9 cellular contexts compared by ENCODE assay signal in genomic region chr2:111617804-111618576, GRCh38.
A peak's percentile ranks its signal among the peaks of the same experiment; 100 is the strongest.
DNase-seq lines count a peak whose midpoint lies in the region; ATAC-seq and TF ChIP-seq lines count a peak whose summit lies in the region.
"Had no signal": no experiment of that assay in that cellular context is flagged by ENCODE, and none has a peak within 500 bp of the region (broad histone marks: within the 10 kb centered on the region; RNA-seq: fewer than 3 reads in every experiment).

No MANE protein-coding gene starts in this region.

- H3K56ac ChIP-seq in IMR-90 (ENCODE audit: extremely low read depth, insufficient read depth, low read length), result no peak overlapping the region

- H2BK5ac ChIP-seq in IMR-90 (ENCODE audit: low read depth, low read length, poor library complexity, severe bottlenecking), result no peak overlapping the region

- peaks cover 4% of the 10 kb centered on the region for H3K9me1 ChIP-seq in IMR-90 (ENCODE audit: insufficient read depth, low read length)

- no peaks in the 10 kb centered on the region for H3K79me1 ChIP-seq in IMR-90 (ENCODE audit: low read depth in 1 of 2, low read length in 2 of 2)

- no peaks in the 10 kb centered on the region for H3K9me3 Mint-ChIP-seq in dendritic cell treated with granulocyte-macrophage colony-stimulating factor and Interleukin-4, amounts not matched to agents 40 ng/mL and 50 ng/mL, for 4 days
- H3K9me3 Mint-ChIP-seq in natural killer cell, result no peaks in the 10 kb centered on the region

- 0 out of 2 replicates have a peak overlapping the region, but pooled peaks have one; percentile 10 for H2BK120ac ChIP-seq in IMR-90 (ENCODE audit: low read depth, low read length)

- H3K4me2 ChIP-seq in IMR-90 (ENCODE audit: low read depth, low read length), result no peak overlapping the region

- no peak overlapping the region for H3K4me3 Mint-ChIP-seq in dendritic cell treated with granulocyte-macrophage colony-stimulating factor and Interleukin-4, amounts not matched to agents 40 ng/mL and 50 ng/mL, for 4 days
- H3K4me3 Mint-ChIP-seq in natural killer cell, result no peak overlapping the region
- H3K4me3 Mint-ChIP-seq: activated CD8-positive, alpha-beta T cell treated with anti-CD3 and anti-CD28 coated beads, Interleukin-2, amount 10 ng/mL, durations not matched to agents 7 days and 5 days; naive B cell had no signal

- H3K27ac ChIP-seq in IMR-90 (ENCODE audit: insufficient read depth, low read length) (no peak overlapping the region), lower lobe of right lung (peak overlapping the region; percentile 39), upper lobe of left lung (peak overlapping the region; percentile 47 to 79 (median 74))

- no peak overlapping the region for H3K9ac ChIP-seq in IMR-90 (ENCODE audit: low read depth, low read length)

- H3K36me3 ChIP-seq in IMR-90 (ENCODE audit: control insufficient read depth, insufficient read depth, low read length) (no peaks in the 10 kb centered on the region), lower lobe of right lung (no peaks in the 10 kb centered on the region), upper lobe of left lung (no peaks in the 10 kb centered on the region)

- peaks cover 7% of the 10 kb centered on the region; the same call in 1 of the 2 replicates for H3K4me1 ChIP-seq in IMR-90 (ENCODE audit: control insufficient read depth, insufficient read depth, low read length)
- peaks cover 14% of the 10 kb centered on the region for H3K4me1 ChIP-seq in lower lobe of right lung
- H3K4me1 ChIP-seq in upper lobe of left lung, result peaks cover 6 to 18% (median 16%) of the 10 kb centered on the region in 4 donors

- DNase-seq in IMR-90, result no peak
- peak; percentile 48 for DNase-seq in lower lobe of right lung
- DNase-seq in upper lobe of left lung, result peak; percentile 6 to 61
- no peak for DNase-seq in NCI-H2029 (lab: John Stamatoyannopoulos, UW)
- no peak for DNase-seq in natural killer cell
- no peak for DNase-seq in kidney glomerular epithelial cell (lab: John Stamatoyannopoulos, UW)
- DNase-seq: activated CD8-positive, alpha-beta T cell treated with anti-CD3 and anti-CD28 coated beads, Interleukin-2, amount 10 ng/mL, durations not matched to agents 7 days and 5 days; naive B cell had no signal

- no peak for ATAC-seq in IMR-90 (ENCODE audit: low read depth)
- ATAC-seq in lower lobe of right lung, result peak; percentile 40 to 53
- ATAC-seq in upper lobe of left lung (ENCODE audit: low FRiP score in 2 of 2), result peak; percentile 29 to 51
- no peak for ATAC-seq in natural killer cell
- ATAC-seq: activated CD8-positive, alpha-beta T cell treated with anti-CD3 and anti-CD28 coated beads, Interleukin-2, amount 10 ng/mL, durations not matched to agents 7 days and 5 days had no signal

- no peak for TF ChIP-seq EP300 in upper lobe of left lung (IDR thresholded peaks at IDR 0.05)

- intact Hi-C loops in IMR-90 (cut with micrococcal nuclease) (no loop called here), lower lobe of right lung (cut with DNase I) (no loop called here), natural killer cell (cut with micrococcal nuclease) (no loop called here)
- intact Hi-C loops in dendritic cell treated with granulocyte-macrophage colony-stimulating factor and Interleukin-4, amounts not matched to agents 40 ng/mL and 50 ng/mL, for 4 days (cut with micrococcal nuclease), result loop anchor here (5.0 kb wide), 1 partner anchor 79 kb away; no protein-coding TSS in a partner anchor

- no peak overlapping the region for H4K5ac ChIP-seq in IMR-90 (ENCODE audit: low read depth, low read length)

- CTCF ChIA-PET in IMR-90 (lab: Yijun Ruan, JAX), result no interaction called here

- no peak for TF ChIP-seq POLR2A in IMR-90 (IDR thresholded peaks at IDR 0.05; ENCODE audit: low read depth, low read length)
- no peak for TF ChIP-seq POLR2A in upper lobe of left lung (IDR thresholded peaks at IDR 0.05)

- no peak overlapping the region for H3K23ac ChIP-seq in IMR-90 (ENCODE audit: low read depth, low read length)

- H3K9me3 ChIP-seq in IMR-90 (ENCODE audit: control insufficient read depth, insufficient read depth, low read length) (no peaks in the 10 kb centered on the region; the same call in 1 of the 2 replicates), lower lobe of right lung (no peaks in the 10 kb centered on the region), upper lobe of left lung (no peaks in the 10 kb centered on the region)

- dilution Hi-C loops in IMR-90 (cut with HindIII; ENCODE audit: low sequenced_read_pairs, unreplicated experiment), result no loop called here

- peak overlapping the region; percentile 72 for H2AK5ac ChIP-seq in IMR-90 (ENCODE audit: low read depth, low read length)

- H4K8ac ChIP-seq in IMR-90 (ENCODE audit: low read depth in 2 of 2, low read length in 2 of 2), result no peak overlapping the region

- POLR2A ChIA-PET in IMR-90 (lab: Charles Lee; ENCODE audit: unreplicated experiment), result interaction anchor here (0.7 kb wide), 1 partner anchor 15 kb away, joined by 3 read pairs; no protein-coding TSS in a partner anchor

- TF ChIP-seq CTCF in IMR-90 (conservative IDR thresholded peaks at IDR 0.05; ENCODE audit: low read depth, low read length), result no peak
- TF ChIP-seq CTCF in lower lobe of right lung (IDR thresholded peaks at IDR 0.05), result no peak
- TF ChIP-seq CTCF in upper lobe of left lung (IDR thresholded peaks at IDR 0.05), result no peak
- no peak for TF ChIP-seq CTCF in natural killer cell (IDR thresholded peaks at IDR 0.05)

- no peak overlapping the region for H2AK9ac ChIP-seq in IMR-90 (replicated peaks; ENCODE audit: low read depth, low read length, poor library complexity)

- no peak overlapping the region for H3K4me3 ChIP-seq in IMR-90 (ENCODE audit: insufficient read depth, low read depth, low read length)
- no peak overlapping the region for H3K4me3 ChIP-seq in lower lobe of right lung
- no peak overlapping the region for H3K4me3 ChIP-seq in upper lobe of left lung

- H3K27me3 Mint-ChIP-seq in dendritic cell treated with granulocyte-macrophage colony-stimulating factor and Interleukin-4, amounts not matched to agents 40 ng/mL and 50 ng/mL, for 4 days, result no peaks in the 10 kb centered on the region
- peaks cover 2 to 9% of the 10 kb centered on the region in 2 donors for H3K27me3 Mint-ChIP-seq in natural killer cell (ENCODE audit: low read depth in 2 of 2)

- peak overlapping the region; percentile 9; the same call in 1 of the 2 replicates for H2BK20ac ChIP-seq in IMR-90 (ENCODE audit: low read depth, low read length)

- peak overlapping the region; percentile 52 for H3K27ac Mint-ChIP-seq in dendritic cell treated with granulocyte-macrophage colony-stimulating factor and Interleukin-4, amounts not matched to agents 40 ng/mL and 50 ng/mL, for 4 days
- H3K27ac Mint-ChIP-seq in natural killer cell, result peak overlapping the region in 1 of 2 donors; percentile 83
- H3K27ac Mint-ChIP-seq: activated CD8-positive, alpha-beta T cell treated with anti-CD3 and anti-CD28 coated beads, Interleukin-2, amount 10 ng/mL, durations not matched to agents 7 days and 5 days; naive B cell had no signal

- H2BK15ac ChIP-seq in IMR-90 (ENCODE audit: low read depth, low read length), result peak overlapping the region; percentile 5; the same call in 1 of the 3 replicates

- H3K36me3 Mint-ChIP-seq in dendritic cell treated with granulocyte-macrophage colony-stimulating factor and Interleukin-4, amounts not matched to agents 40 ng/mL and 50 ng/mL, for 4 days (ENCODE audit: low read depth), result no peaks in the 10 kb centered on the region
- no peaks in the 10 kb centered on the region for H3K36me3 Mint-ChIP-seq in natural killer cell
- H3K36me3 Mint-ChIP-seq: naive B cell had no signal

- H3K14ac ChIP-seq in IMR-90 (replicated peaks; ENCODE audit: low read depth, low read length), result peak overlapping the region; percentile 48; the same call in 1 of the 2 replicates

- no TSS peak for BruUV-seq in IMR-90 (replicated peaks; lab: Mats Ljungman, UMichigan)

- H3K27me3 ChIP-seq in IMR-90 (ENCODE audit: control insufficient read depth, insufficient read depth, low read length), result no peaks in the 10 kb centered on the region; the same call in none of the 2 replicates
- H3K27me3 ChIP-seq in lower lobe of right lung (ENCODE audit: low read depth), result no peaks in the 10 kb centered on the region
- H3K27me3 ChIP-seq in upper lobe of left lung, result no peaks in the 10 kb centered on the region

- WGBS in IMR-90 (ENCODE audit: extremely low coverage in 2 of 2, insufficient read length in 1 of 2), 2 experiments, result 86% methylated on average over 6 of the region's 14 CpGs; no CpG with 5 or more reads in 1 of the 2 experiments
- WGBS in upper lobe of left lung, 2 donors, result 59 to 75% methylated on average over 12 to 14 of the region's 14 CpGs

- peak overlapping the region; percentile 34 for H2AFZ ChIP-seq in IMR-90 (replicated peaks; ENCODE audit: low read length, poor library complexity)

- H3K4me1 Mint-ChIP-seq in dendritic cell treated with granulocyte-macrophage colony-stimulating factor and Interleukin-4, amounts not matched to agents 40 ng/mL and 50 ng/mL, for 4 days (ENCODE audit: low read depth), result peaks cover 40% of the 10 kb centered on the region
- H3K4me1 Mint-ChIP-seq in natural killer cell, result peaks cover 10 to 22% of the 10 kb centered on the region in 2 donors
- H3K4me1 Mint-ChIP-seq: naive B cell had no signal

- in situ Hi-C loops in IMR-90 (cut with MboI; ENCODE audit: low sequenced_read_pairs), result no loop called here

- no peak overlapping the region for H4K91ac ChIP-seq in IMR-90 (ENCODE audit: insufficient read depth, low read depth, low read length)

- peak overlapping the region; percentile 55; the same call in 1 of the 2 replicates for H3K4ac ChIP-seq in IMR-90 (ENCODE audit: low read depth, low read length)

- no peak for TF ChIP-seq RAD21 in IMR-90 (IDR thresholded peaks at IDR 0.05; ENCODE audit: low read length)

- H3K18ac ChIP-seq in IMR-90 (ENCODE audit: low read depth, low read length), result no peak overlapping the region; the same call in 1 of the 2 replicates

- H4K20me1 ChIP-seq in IMR-90 (ENCODE audit: insufficient read depth, low read length), result no peaks in the 10 kb centered on the region

TF ChIP-seq in IMR-90, 13 proteins besides CTCF, POLR2A, EP300 and RAD21 (continues in another document):
- TF ChIP-seq RCOR1 (IDR thresholded peaks at IDR 0.05; ENCODE audit: insufficient replicate concordance, low read length), result no peak
- TF ChIP-seq, protein P1, sequence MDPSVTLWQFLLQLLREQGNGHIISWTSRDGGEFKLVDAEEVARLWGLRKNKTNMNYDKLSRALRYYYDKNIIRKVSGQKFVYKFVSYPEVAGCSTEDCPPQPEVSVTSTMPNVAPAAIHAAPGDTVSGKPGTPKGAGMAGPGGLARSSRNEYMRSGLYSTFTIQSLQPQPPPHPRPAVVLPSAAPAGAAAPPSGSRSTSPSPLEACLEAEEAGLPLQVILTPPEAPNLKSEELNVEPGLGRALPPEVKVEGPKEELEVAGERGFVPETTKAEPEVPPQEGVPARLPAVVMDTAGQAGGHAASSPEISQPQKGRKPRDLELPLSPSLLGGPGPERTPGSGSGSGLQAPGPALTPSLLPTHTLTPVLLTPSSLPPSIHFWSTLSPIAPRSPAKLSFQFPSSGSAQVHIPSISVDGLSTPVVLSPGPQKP (IDR thresholded peaks at IDR 0.05; ENCODE audit: borderline replicate concordance, low read depth, low read length), result no peak
- no peak for TF ChIP-seq MAFK (IDR thresholded peaks at IDR 0.05; ENCODE audit: low read depth, low read length)
- TF ChIP-seq MAZ (IDR thresholded peaks at IDR 0.05; ENCODE audit: borderline replicate concordance, low read depth, low read length), result no peak
- no peak for TF ChIP-seq NFE2L2 (IDR thresholded peaks at IDR 0.05; ENCODE audit: low read depth, low read length)

Comparison
In these comparisons a context has a peak if more than half of its experiments do, and no peak if none do; other contexts are left out.
1. ATAC-seq: peak in lower lobe of right lung (2 of 2) and upper lobe of left lung (2 of 2); none in IMR-90 (single experiment) and natural killer cell (0 of 3).
2. DNase-seq: peak in lower lobe of right lung (single experiment) and upper lobe of left lung (2 of 2); none in IMR-90 (single experiment), NCI-H2029 (single experiment), natural killer cell (single experiment) and kidney glomerular epithelial cell (single experiment).